27 cellular contexts compared by ENCODE assay signal in genomic region chr7:135523146-135523545, GRCh38.
"Had no signal": no experiment of that assay in that cellular context is flagged by ENCODE, and none has a peak within 500 bp of the region (broad histone marks: within the 10 kb centered on the region; RNA-seq: fewer than 3 reads in every experiment).

No MANE protein-coding gene starts in this region.

- FAIRE-seq: urothelium cell line had no signal

- H3K27me3 ChIP-seq: stomach, suprapubic skin, testis, thyroid gland, tibial artery, tibial nerve, transverse colon, upper lobe of left lung, upper lobe of right lung, uterus, vagina had no signal

- H3K4me3 ChIP-seq: stomach, suprapubic skin, testis, thoracic aorta, thyroid gland, tibial artery, tibial nerve, transverse colon, upper lobe of left lung, upper lobe of right lung, uterus, vagina had no signal

- H3K9me3 ChIP-seq: stomach, suprapubic skin, testis, thoracic aorta, thyroid gland, transverse colon, upper lobe of left lung, upper lobe of right lung, uterus, vagina had no signal

- DNase-seq: stimulated activated CD4-positive, alpha-beta T cell treated with anti-CD3 and anti-CD28 coated beads, Interleukin-2, amount 100 ng/mL, for 48 hours; stimulated activated CD4-positive, alpha-beta T cell treated with anti-CD3 and anti-CD28 coated beads, Interleukin-4, amount 100 ng/mL, for 1 hour; stimulated activated CD4-positive, alpha-beta T cell treated with anti-CD3 and anti-CD28 coated beads, Interleukin-4, amount 100 ng/mL, for 24 hours; stimulated activated CD4-positive, alpha-beta T cell treated with anti-CD3 and anti-CD28 coated beads, Interleukin-4, amount 100 ng/mL, for 4 hours; stimulated activated CD8-positive, alpha-beta memory T cell treated with anti-CD3 and anti-CD28 coated beads, Interleukin-4, amount 100 ng/mL, for 48 hours; stimulated activated naive B cell treated with anti-CD40 and anti-IgM and Interleukin-4, amounts not matched to agents 10 μg/mL and 1 μg/mL and 100 μg/mL, for 72 hours; stimulated activated naive CD4-positive, alpha-beta T cell; stimulated activated naive CD4-positive, alpha-beta T cell treated with Interleukin-2 at 50 U/mL for 16 hours; stimulated activated naive CD8-positive, alpha-beta T cell treated with anti-CD3 and anti-CD28 coated beads, Interleukin-15, amount 100 ng/mL, for 72 hours; stimulated activated naive CD8-positive, alpha-beta T cell treated with anti-CD3 and anti-CD28 coated beads, Interleukin-15, Interleukin-2, amounts not matched to agents 100 U/mL and 50 U/mL, for 24 hours; stomach; substantia nigra; testis; thyroid gland; tibial artery; transverse colon; trophoblast cell; upper lobe of left lung; upper lobe of right lung; uterus had no signal

- ATAC-seq: stimulated activated effector memory CD8-positive, alpha-beta T cell treated with anti-CD3 and anti-CD28 coated beads, Interleukin-12 subunit alpha, Interleukin-12 subunit beta, amount 100 ng/mL, for 72 hours; stimulated activated memory B cell treated with anti-CD40 and anti-IgM and Interleukin-4, amounts not matched to agents 10 μg/mL and 1 μg/mL and 100 μg/mL, for 72 hours; stimulated activated naive B cell treated with anti-CD40 and anti-IgM and Interleukin-4, amounts not matched to agents 10 μg/mL and 1 μg/mL and 100 μg/mL, for 72 hours; stimulated activated naive CD8-positive, alpha-beta T cell treated with anti-CD3 and anti-CD28 coated beads, Interleukin-15, amount 100 ng/mL, for 72 hours; stimulated activated naive CD8-positive, alpha-beta T cell treated with anti-CD3 and anti-CD28 coated beads, Interleukin-15, Interleukin-2, amounts not matched to agents 100 U/mL and 50 U/mL, for 24 hours; upper lobe of right lung had no signal

- H3K36me3 ChIP-seq: stomach, suprapubic skin, thoracic aorta, thyroid gland, tibial artery, tibial nerve, transverse colon, upper lobe of left lung, upper lobe of right lung, uterus, vagina had no signal

- H3K27ac ChIP-seq: stomach, suprapubic skin, testis, thoracic aorta, thyroid gland, tibial artery, tibial nerve, transverse colon, upper lobe of left lung, upper lobe of right lung, uterus, vagina had no signal

- H3K4me1 ChIP-seq: stomach, suprapubic skin, testis, thyroid gland, tibial artery, tibial nerve, transverse colon, upper lobe of left lung, upper lobe of right lung, uterus, vagina had no signal
